In the genomic region with DNA sequence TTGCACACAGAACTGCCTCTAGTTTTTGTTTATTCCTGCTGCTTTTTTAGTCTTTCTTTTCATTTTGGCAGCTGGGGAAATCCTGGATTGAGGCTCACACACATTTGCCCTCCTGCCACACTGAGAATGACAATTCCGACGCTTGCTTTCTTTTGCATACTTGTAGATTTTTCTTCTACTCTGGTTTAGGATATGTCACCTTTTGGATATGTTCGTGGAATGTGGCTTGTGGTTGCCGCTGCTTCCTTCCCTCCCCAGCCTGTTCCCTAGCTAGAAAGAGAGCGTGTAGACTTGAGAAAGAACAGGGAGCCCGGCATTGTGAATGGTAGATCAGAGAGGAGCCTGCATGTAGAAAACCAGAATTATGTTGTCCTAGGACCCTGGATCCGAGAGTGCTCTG, we compare ENCODE assay signal across 18 cellular contexts. TPM values are rescaled to one million over a fixed set of nuclear protein-coding genes. Genes with fewer than 3 reads are reported as not detected.
DNase-seq lines count a peak whose midpoint lies in the region; ATAC-seq, FAIRE-seq and TF ChIP-seq lines count a peak whose summit lies in the region.
"Had no signal": no experiment of that assay in that cellular context is flagged by ENCODE, and none has a peak within 500 bp of the region (broad histone marks: within the 10 kb centered on the region; RNA-seq: fewer than 3 reads in every experiment).

No MANE protein-coding gene starts in this region.

- peaks cover 14% of the 10 kb centered on the region; the same call in 1 of the 2 replicates for H3K79me2 ChIP-seq in SK-N-SH (ENCODE audit: insufficient read depth)
- peaks cover 24% of the 10 kb centered on the region for H3K79me2 ChIP-seq in osteoblast (ENCODE audit: insufficient read depth, low read length)
- H3K79me2 ChIP-seq in HepG2 (ENCODE audit: insufficient read depth, low read length) = peaks cover 4% of the 10 kb centered on the region

- POLR2A ChIA-PET in SK-N-SH (lab: Yijun Ruan, JAX) = no interaction called here
- POLR2A ChIA-PET in HepG2 (lab: Yijun Ruan, JAX) = no interaction called here

- TF ChIP-seq RAD21 in SK-N-SH (IDR thresholded peaks at IDR 0.05; ENCODE audit: low read length) = no peak
- no peak for TF ChIP-seq RAD21 in HepG2 (CRISPR knock-in tag; IDR thresholded peaks at IDR 0.05)

- peaks cover 2 to 31% of the 10 kb centered on the region in 2 experiments; a peak in 3 of 4 replicates for H3K4me1 ChIP-seq in SK-N-SH (ENCODE audit: control insufficient read depth in 1 of 2, insufficient read depth in 2 of 2, low read depth in 1 of 2, low read length in 1 of 2)
- H3K4me1 ChIP-seq in osteoblast (ENCODE audit: insufficient read depth, low read length) = peaks cover 35% of the 10 kb centered on the region
- peaks cover 25% of the 10 kb centered on the region for H3K4me1 ChIP-seq in HepG2 (ENCODE audit: insufficient read depth, low read length)

- 90% methylated on average over 7 of the region's 7 CpGs for WGBS in SK-N-SH (ENCODE audit: low lambda C conversion rate)
- 97% methylated on average over 7 of the region's 7 CpGs for WGBS in HepG2 (ENCODE audit: low lambda C conversion rate)

- H3K27ac ChIP-seq in SK-N-SH (ENCODE audit: low read depth in 2 of 2, low read length in 1 of 2) (no peak overlapping the region; a peak in 1 of 4 replicates), osteoblast (ENCODE audit: low read depth, low read length) (peak overlapping the region; percentile 76), HepG2 (ENCODE audit: extremely low read length, insufficient read depth, low read length) (no peak overlapping the region)
- H3K27ac ChIP-seq: gastrocnemius medialis had no signal

- H2AFZ ChIP-seq in SK-N-SH (ENCODE audit: low read depth) (no peak overlapping the region), osteoblast (ENCODE audit: low read length) (no peak overlapping the region), HepG2 (ENCODE audit: low read length) (no peak overlapping the region)
- H2AFZ ChIP-seq: GM23248 had no signal

- H3K9ac ChIP-seq in SK-N-SH (no peak overlapping the region), HepG2 (ENCODE audit: insufficient read depth, low read depth, low read length) (no peak overlapping the region)
- H3K9ac ChIP-seq: GM23248 had no signal

- no peak overlapping the region for H3K4me3 Mint-ChIP-seq in stimulated activated memory B cell treated with anti-CD40 and anti-IgM and Interleukin-4, amounts not matched to agents 10 μg/mL and 1 μg/mL and 100 μg/mL, for 72 hours
- H3K4me3 Mint-ChIP-seq: activated B cell treated with CpG ODN at 0.5 μM for 24 hours; activated T-cell treated with anti-CD3 and anti-CD28 coated beads, Interleukin-2, amount 50 U/mL, for 4 hours; central memory CD8-positive, alpha-beta T cell had no signal

- no peaks in the 10 kb centered on the region for H3K9me3 Mint-ChIP-seq in stimulated activated memory B cell treated with anti-CD40 and anti-IgM and Interleukin-4, amounts not matched to agents 10 μg/mL and 1 μg/mL and 100 μg/mL, for 72 hours
- H3K9me3 Mint-ChIP-seq: activated B cell treated with CpG ODN at 0.5 μM for 24 hours; activated T-cell treated with anti-CD3 and anti-CD28 coated beads, Interleukin-2, amount 50 U/mL, for 4 hours; central memory CD8-positive, alpha-beta T cell had no signal

- H3K27ac Mint-ChIP-seq in stimulated activated memory B cell treated with anti-CD40 and anti-IgM and Interleukin-4, amounts not matched to agents 10 μg/mL and 1 μg/mL and 100 μg/mL, for 72 hours = no peak overlapping the region
- H3K27ac Mint-ChIP-seq: activated B cell treated with CpG ODN at 0.5 μM for 24 hours had no signal

- H3K36me3 ChIP-seq in SK-N-SH (replicated peaks in 1 of 2; ENCODE audit: control insufficient read depth in 1 of 2, insufficient read depth in 2 of 2, low read length in 1 of 2) (peaks cover 0 to 4% of the 10 kb centered on the region in 2 experiments), osteoblast (ENCODE audit: insufficient read depth, low read length) (no peaks in the 10 kb centered on the region), HepG2 (replicated peaks in 1 of 2; ENCODE audit: control insufficient read depth in 1 of 2, insufficient read depth in 2 of 2, low read length in 2 of 2) (no peaks in the 10 kb centered on the region)
- H3K36me3 ChIP-seq: gastrocnemius medialis had no signal

- H3F3A ChIP-seq in SK-N-SH (replicated peaks; ENCODE audit: insufficient read depth) = peaks cover 30% of the 10 kb centered on the region

- H4K20me1 ChIP-seq in SK-N-SH (ENCODE audit: insufficient read depth) (no peaks in the 10 kb centered on the region; the same call in 1 of the 2 replicates), osteoblast (ENCODE audit: insufficient read depth, low read length) (peaks cover 14% of the 10 kb centered on the region), HepG2 (ENCODE audit: insufficient read depth, low read length) (no peaks in the 10 kb centered on the region)

- DNase-seq in EH (ENCODE audit: low read depth) (peak; percentile 78), SK-N-SH (no peak), fibroblast of pulmonary artery (ENCODE audit: low read depth) (peak; percentile 58), osteoblast (ENCODE audit: insufficient read length, low spot score, missing footprints) (peak; percentile 83), HepG2 (ENCODE audit: low spot score) (no peak), D341Med (ENCODE audit: low spot score) (no peak)
- DNase-seq: activated B cell treated with CpG ODN at 0.5 μM for 24 hours; activated T-cell treated with anti-CD3 and anti-CD28 coated beads, Interleukin-2, amount 50 U/mL, for 4 hours; AML-193; gastrocnemius medialis; GM23248; midbrain; NCI-H2171 treated with DMSO at 0.1 percent for 48 hours; small intestine; stimulated activated CD8-positive, alpha-beta memory T cell treated with anti-CD3 and anti-CD28 coated beads, Interleukin-4, amount 100 ng/mL, for 48 hours had no signal

- H3K27me3 Mint-ChIP-seq in stimulated activated memory B cell treated with anti-CD40 and anti-IgM and Interleukin-4, amounts not matched to agents 10 μg/mL and 1 μg/mL and 100 μg/mL, for 72 hours = no peaks in the 10 kb centered on the region
- H3K27me3 Mint-ChIP-seq: activated B cell treated with CpG ODN at 0.5 μM for 24 hours; central memory CD8-positive, alpha-beta T cell had no signal

- BruUV-seq in HepG2 (replicated peaks; lab: Mats Ljungman, UMichigan) = no TSS peak

- TF ChIP-seq EP300 in SK-N-SH (IDR thresholded peaks at IDR 0.05; ENCODE audit: borderline replicate concordance in 1 of 2, low read depth in 1 of 2, low read length in 1 of 2) = no peak
- TF ChIP-seq EP300 in HepG2 (IDR thresholded peaks at IDR 0.05; ENCODE audit: low read depth in 2 of 2, low read length in 2 of 2) = no peak
- TF ChIP-seq EP300 in HepG2 (CRISPR knock-in tag; IDR thresholded peaks at IDR 0.05; ENCODE audit: borderline replicate concordance) = no peak

- H3K4me2 ChIP-seq in SK-N-SH = peak overlapping the region; percentile 37; the same call in 1 of the 2 replicates
- peak overlapping the region; percentile 92 for H3K4me2 ChIP-seq in osteoblast (ENCODE audit: insufficient read depth, low read length)
- H3K4me2 ChIP-seq in HepG2 (ENCODE audit: low read depth, low read length) = no peak overlapping the region

- FAIRE-seq in HepG2 (lab: Jason Lieb, UNC) = no peak
- FAIRE-seq: small intestine had no signal

- H3K4me3 ChIP-seq in SK-N-SH (ENCODE audit: low read depth in 2 of 2, low read length in 1 of 2) (no peak overlapping the region), fibroblast of pulmonary artery (replicated peaks; ENCODE audit: low read depth, low read length) (peak overlapping the region; percentile 9), osteoblast (ENCODE audit: insufficient read depth, low read length) (peak overlapping the region; percentile 65), HepG2 (replicated peaks in 1 of 3; ENCODE audit: insufficient read depth in 1 of 3, low read depth in 2 of 3, low read length in 3 of 3) (no peak overlapping the region)
- H3K4me3 ChIP-seq: gastrocnemius medialis, GM23248 had no signal

- no peak for TF ChIP-seq POLR2A in HepG2 (IDR thresholded peaks at IDR 0.05; ENCODE audit: insufficient read depth in 1 of 2, low read depth in 2 of 2, low read length in 2 of 2)

- TF ChIP-seq CTCF in SK-N-SH (IDR thresholded peaks at IDR 0.05) = no peak
- no peak for TF ChIP-seq CTCF in fibroblast of pulmonary artery (IDR thresholded peaks at IDR 0.05; ENCODE audit: low read length, missing control alignments)
- TF ChIP-seq CTCF in osteoblast (IDR thresholded peaks at IDR 0.05; ENCODE audit: extremely low read depth, low read depth, low read length) = no peak
- no peak for TF ChIP-seq CTCF in HepG2 (CRISPR knock-in tag; IDR thresholded peaks at IDR 0.05)

- H3K27me3 ChIP-seq in SK-N-SH (ENCODE audit: insufficient read depth) (no peaks in the 10 kb centered on the region), osteoblast (ENCODE audit: insufficient read depth, low read length) (no peaks in the 10 kb centered on the region), HepG2 (ENCODE audit: control insufficient read depth in 1 of 2, insufficient read depth in 2 of 2, low read length in 2 of 2) (no peaks in the 10 kb centered on the region)
- H3K27me3 ChIP-seq: gastrocnemius medialis had no signal

- intact Hi-C loops in HepG2 (cut with micrococcal nuclease; ENCODE audit: unreplicated experiment) = no loop called here

- H3K9me3 ChIP-seq in SK-N-SH (no peaks in the 10 kb centered on the region), osteoblast (ENCODE audit: low read depth, low read length) (no peaks in the 10 kb centered on the region), HepG2 (ENCODE audit: low read length) (no peaks in the 10 kb centered on the region)
- H3K9me3 ChIP-seq: gastrocnemius medialis had no signal

- CTCF ChIA-PET in SK-N-SH (lab: Yijun Ruan, JAX) = interaction anchor here (1.0 to 3.0 kb wide), 3 partner anchors 10 to 36 kb away, joined by 3 to 10 read pairs (median 3); no protein-coding TSS in a partner anchor
- CTCF ChIA-PET in HepG2 (lab: Yijun Ruan, JAX; ENCODE audit: low intra/inter-chr PET ratio, low total read pairs) = no interaction called here

- peaks cover 17% of the 10 kb centered on the region for H3K36me3 Mint-ChIP-seq in stimulated activated memory B cell treated with anti-CD40 and anti-IgM and Interleukin-4, amounts not matched to agents 10 μg/mL and 1 μg/mL and 100 μg/mL, for 72 hours

- in situ Hi-C loops in HepG2 (cut with HindIII; ENCODE audit: extremely low pct_ligation_motif_present, low pct_unique_long_range_greater_than_20kb) = no loop called here

- ATAC-seq in HepG2 = no peak
- ATAC-seq in GM21528 (IDR thresholded peaks at IDR 0.05; ENCODE audit: low FRiP score, unreplicated experiment) = no peak
- no peak for ATAC-seq in stimulated activated memory B cell treated with anti-CD40 and anti-IgM and Interleukin-4, amounts not matched to agents 10 μg/mL and 1 μg/mL and 100 μg/mL, for 72 hours
- ATAC-seq: activated T-cell treated with anti-CD3 and anti-CD28 coated beads, Interleukin-2, amount 50 U/mL, for 4 hours; gastrocnemius medialis had no signal

- H3K9me2 ChIP-seq in SK-N-SH = no peaks in the 10 kb centered on the region

- peaks cover 17% of the 10 kb centered on the region for H3K4me1 Mint-ChIP-seq in stimulated activated memory B cell treated with anti-CD40 and anti-IgM and Interleukin-4, amounts not matched to agents 10 μg/mL and 1 μg/mL and 100 μg/mL, for 72 hours
- H3K4me1 Mint-ChIP-seq: activated B cell treated with CpG ODN at 0.5 μM for 24 hours had no signal

RNA-seq across cellular contexts. Expression of gene PEX14, which starts 56.0 kb away (rescaled TPM):
- polyA plus RNA-seq in SK-N-SH (2012; rRNA removed) (17.8 and 36.2 TPM in 2 replicates), HepG2 (2011; rRNA removed) (6.3 and 6.5 TPM in 2 replicates)
- polyA plus RNA-seq in SK-N-SH (2012; cell fraction: cytosol; rRNA removed) = 19.9 and 27.1 TPM in 2 replicates
- polyA plus RNA-seq in SK-N-SH (2012; cell fraction: nucleus; rRNA removed) = 34.1 and 35.2 TPM in 2 replicates
- total RNA-seq in osteoblast (15.2 and 15.3 TPM in 2 replicates), HepG2 (2016; rRNA removed; fragmentation: Illumina TruSeq; extraction: Trizol) (5.9 and 9.9 TPM in 2 replicates)
- 5.4 and 5.5 TPM in 2 replicates for total RNA-seq in HepG2 (2016; cell fraction: cytosol; rRNA removed; fragmentation: Illumina TruSeq; extraction: Trizol; ENCODE audit: low read depth)
- 6.0 and 11.1 TPM in 2 replicates for total RNA-seq in HepG2 (2016; cell fraction: insoluble cytoplasmic fraction; rRNA removed; fragmentation: Illumina TruSeq; extraction: Trizol)
- 6.6 and 8.1 TPM in 2 replicates for total RNA-seq in HepG2 (2016; cell fraction: membrane; rRNA removed; fragmentation: Illumina TruSeq; extraction: Trizol)
- total RNA-seq in HepG2 (2016; cell fraction: nucleus; rRNA removed; fragmentation: Illumina TruSeq; extraction: Trizol) = 11.8 and 16.0 TPM in 2 replicates
- polyA plus RNA-seq in HepG2 (2011; cell fraction: cytosol; rRNA removed) = 5.8 and 7.7 TPM in 2 replicates
- polyA plus RNA-seq in HepG2 (2011; cell fraction: nucleus; rRNA removed) = 22.7 and 25.4 TPM in 2 replicates
- 10.8 and 15.1 TPM in 2 replicates for polyA plus RNA-seq in HepG2 (2012)
- 3.9 and 4.0 TPM in 2 replicates for polyA plus RNA-seq in HepG2 (2016; cell fraction: cytosol; fragmentation: Illumina TruSeq; extraction: Trizol; ENCODE audit: low read depth)
- polyA plus RNA-seq in HepG2 (2016; cell fraction: insoluble cytoplasmic fraction; fragmentation: Illumina TruSeq; extraction: Trizol; ENCODE audit: low read depth) = 8.3 and 10.4 TPM in 2 replicates
- 5.7 and 6.2 TPM in 2 replicates for polyA plus RNA-seq in HepG2 (2016; cell fraction: membrane; fragmentation: Illumina TruSeq; extraction: Trizol; ENCODE audit: low read depth)
- polyA plus RNA-seq in HepG2 (2016; cell fraction: nucleus; fragmentation: Illumina TruSeq; extraction: Trizol; ENCODE audit: insufficient read depth, low read depth) = 25.5 and 27.0 TPM in 2 replicates
- 7.0 and 10.1 TPM in 2 replicates for polyA minus RNA-seq in HepG2 (2011; rRNA and poly(A)+ RNA removed; ENCODE audit: low replicate concordance)
- polyA minus RNA-seq in HepG2 (2011; cell fraction: cytosol; rRNA and poly(A)+ RNA removed) = 5.2 and 5.5 TPM in 2 replicates
- polyA minus RNA-seq in HepG2 (2011; cell fraction: nucleus; rRNA and poly(A)+ RNA removed) = 15.8 and 20.3 TPM in 2 replicates

RNA-seq across cellular contexts. Expression of gene DFFA, which starts 58.4 kb away (rescaled TPM):
- 42.3 and 54.4 TPM in 2 replicates for polyA plus RNA-seq in SK-N-SH (2012; rRNA removed)
- polyA plus RNA-seq in SK-N-SH (2012; cell fraction: cytosol; rRNA removed) = 42.5 and 49.5 TPM in 2 replicates
- 23.5 and 24.9 TPM in 2 replicates for polyA plus RNA-seq in SK-N-SH (2012; cell fraction: nucleus; rRNA removed)
- total RNA-seq in osteoblast = 27.9 and 32.7 TPM in 2 replicates
- 33.9 and 44.6 TPM in 2 replicates for total RNA-seq in HepG2 (2016; rRNA removed; fragmentation: Illumina TruSeq; extraction: Trizol)
- total RNA-seq in HepG2 (2016; cell fraction: cytosol; rRNA removed; fragmentation: Illumina TruSeq; extraction: Trizol; ENCODE audit: low read depth) = 8.8 and 9.5 TPM in 2 replicates
- total RNA-seq in HepG2 (2016; cell fraction: insoluble cytoplasmic fraction; rRNA removed; fragmentation: Illumina TruSeq; extraction: Trizol) = 34.8 and 45.3 TPM in 2 replicates
- 18.7 and 19.6 TPM in 2 replicates for total RNA-seq in HepG2 (2016; cell fraction: membrane; rRNA removed; fragmentation: Illumina TruSeq; extraction: Trizol)
- total RNA-seq in HepG2 (2016; cell fraction: nucleus; rRNA removed; fragmentation: Illumina TruSeq; extraction: Trizol) = 14.0 and 17.3 TPM in 2 replicates
- polyA plus RNA-seq in HepG2 (2011; rRNA removed) = 16.5 and 16.6 TPM in 2 replicates
- polyA plus RNA-seq in HepG2 (2011; cell fraction: cytosol; rRNA removed) = 12.9 and 13.7 TPM in 2 replicates
- polyA plus RNA-seq in HepG2 (2011; cell fraction: nucleus; rRNA removed) = 5.9 and 7.7 TPM in 2 replicates
- polyA plus RNA-seq in HepG2 (2012) = 10.7 and 12.2 TPM in 2 replicates
- polyA plus RNA-seq in HepG2 (2016; cell fraction: cytosol; fragmentation: Illumina TruSeq; extraction: Trizol; ENCODE audit: low read depth) = 6.5 and 6.7 TPM in 2 replicates
- polyA plus RNA-seq in HepG2 (2016; cell fraction: insoluble cytoplasmic fraction; fragmentation: Illumina TruSeq; extraction: Trizol; ENCODE audit: low read depth) = 32.4 and 33.3 TPM in 2 replicates
- polyA plus RNA-seq in HepG2 (2016; cell fraction: membrane; fragmentation: Illumina TruSeq; extraction: Trizol; ENCODE audit: low read depth) = 10.4 and 10.6 TPM in 2 replicates
- polyA plus RNA-seq in HepG2 (2016; cell fraction: nucleus; fragmentation: Illumina TruSeq; extraction: Trizol; ENCODE audit: insufficient read depth, low read depth) = 20.0 and 20.1 TPM in 2 replicates
- 36.7 and 57.5 TPM in 2 replicates for polyA minus RNA-seq in HepG2 (2011; rRNA and poly(A)+ RNA removed; ENCODE audit: low replicate concordance)
- 10.2 and 11.0 TPM in 2 replicates for polyA minus RNA-seq in HepG2 (2011; cell fraction: cytosol; rRNA and poly(A)+ RNA removed)
- polyA minus RNA-seq in HepG2 (2011; cell fraction: nucleus; rRNA and poly(A)+ RNA removed) = 11.3 and 12.9 TPM in 2 replicates

Comparison
In these comparisons a context has a peak if more than half of its experiments do, and no peak if none do; other contexts are left out.
1. DNase-seq: peak in EH (single experiment), fibroblast of pulmonary artery (single experiment) and osteoblast (single experiment); none in SK-N-SH (single experiment), HepG2 (single experiment) and D341Med (single experiment).
2. H3K4me3 ChIP-seq: peak in fibroblast of pulmonary artery (single experiment) and osteoblast (single experiment); none in SK-N-SH (0 of 2) and HepG2 (0 of 3).